13 cellular contexts compared by ENCODE assay signal in genomic region chr7:22694597-22695207, GRCh38. TPM values are rescaled to one million over a fixed set of nuclear protein-coding genes. Genes with fewer than 3 reads are reported as not detected.
DNase-seq lines count a peak whose midpoint lies in the region; ATAC-seq and TF ChIP-seq lines count a peak whose summit lies in the region.
"Had no signal": no experiment of that assay in that cellular context is flagged by ENCODE, and none has a peak within 500 bp of the region (broad histone marks: within the 10 kb centered on the region; RNA-seq: fewer than 3 reads in every experiment).

No MANE protein-coding gene starts in this region.

- peaks cover 8% of the 10 kb centered on the region for H3K9me3 Mint-ChIP-seq in activated CD4-positive, alpha-beta T cell treated with anti-CD3 and anti-CD28 coated beads, Interleukin-2, amount 10 ng/mL, durations not matched to agents 24 days and 14 days
- H3K9me3 Mint-ChIP-seq in stimulated activated naive B cell treated with anti-CD40 and anti-IgM and Interleukin-4, amounts not matched to agents 10 μg/mL and 1 μg/mL and 100 μg/mL, for 72 hours = peaks cover 4 to 5% of the 10 kb centered on the region in 2 donors
- H3K9me3 Mint-ChIP-seq: neural progenitor cell had no signal

- ATAC-seq in HG02798 (IDR thresholded peaks at IDR 0.05; ENCODE audit: poor library complexity, unreplicated experiment) = peak; percentile 43
- peak in 1 of 2 donors; percentile 26 for ATAC-seq in stimulated activated naive B cell treated with anti-CD40 and anti-IgM and Interleukin-4, amounts not matched to agents 10 μg/mL and 1 μg/mL and 100 μg/mL, for 72 hours (replicated peaks)
- no peak for ATAC-seq in GM19455 (IDR thresholded peaks at IDR 0.05; ENCODE audit: unreplicated experiment)

- DNase-seq in activated CD4-positive, alpha-beta T cell treated with anti-CD3 and anti-CD28 coated beads, Interleukin-2, amount 10 ng/mL, durations not matched to agents 24 days and 14 days = peak; percentile 76
- DNase-seq in activated CD4-positive, alpha-beta T cell treated with anti-CD3 and anti-CD28 coated beads for 48 hours = no peak
- no peak for DNase-seq in SK-N-SH
- no peak for DNase-seq in stimulated activated naive B cell treated with anti-CD40 and anti-IgM and Interleukin-4, amounts not matched to agents 10 μg/mL and 1 μg/mL and 100 μg/mL, for 72 hours
- no peak for DNase-seq in T1000 (lab: John Stamatoyannopoulos, UW)
- no peak for DNase-seq in NCI-H1092 (lab: John Stamatoyannopoulos, UW)
- DNase-seq: DND-41, NCI-H524, stomach had no signal

- TF ChIP-seq CTCF in SK-N-SH (IDR thresholded peaks at IDR 0.05) = no peak

- no peak overlapping the region for H3K9ac ChIP-seq in SK-N-SH
- H3K9ac ChIP-seq: neural progenitor cell had no signal

- H3K36me3 Mint-ChIP-seq in activated CD4-positive, alpha-beta T cell treated with anti-CD3 and anti-CD28 coated beads, Interleukin-2, amount 10 ng/mL, durations not matched to agents 24 days and 14 days (ENCODE audit: low read depth) = peaks cover 3% of the 10 kb centered on the region
- peaks cover 8 to 22% of the 10 kb centered on the region in 2 donors for H3K36me3 Mint-ChIP-seq in stimulated activated naive B cell treated with anti-CD40 and anti-IgM and Interleukin-4, amounts not matched to agents 10 μg/mL and 1 μg/mL and 100 μg/mL, for 72 hours
- H3K36me3 Mint-ChIP-seq: neural progenitor cell had no signal

- H3K4me1 Mint-ChIP-seq in activated CD4-positive, alpha-beta T cell treated with anti-CD3 and anti-CD28 coated beads, Interleukin-2, amount 10 ng/mL, durations not matched to agents 24 days and 14 days = peaks cover 55% of the 10 kb centered on the region
- H3K4me1 Mint-ChIP-seq in stimulated activated naive B cell treated with anti-CD40 and anti-IgM and Interleukin-4, amounts not matched to agents 10 μg/mL and 1 μg/mL and 100 μg/mL, for 72 hours = peaks cover 46 to 76% of the 10 kb centered on the region in 2 donors
- H3K4me1 Mint-ChIP-seq: neural progenitor cell had no signal

- H3K4me3 Mint-ChIP-seq in activated CD4-positive, alpha-beta T cell treated with anti-CD3 and anti-CD28 coated beads, Interleukin-2, amount 10 ng/mL, durations not matched to agents 24 days and 14 days = peak overlapping the region; percentile 51
- H3K4me3 Mint-ChIP-seq in stimulated activated naive B cell treated with anti-CD40 and anti-IgM and Interleukin-4, amounts not matched to agents 10 μg/mL and 1 μg/mL and 100 μg/mL, for 72 hours = peak overlapping the region; percentile 36 to 57
- H3K4me3 Mint-ChIP-seq: neural progenitor cell had no signal

- TF ChIP-seq RAD21 in SK-N-SH (IDR thresholded peaks at IDR 0.05; ENCODE audit: low read length) = no peak

- 0 out of 2 replicates have a peak overlapping the region, but pooled peaks have one; percentile 27 for H2AFZ ChIP-seq in SK-N-SH (ENCODE audit: low read depth)
- H2AFZ ChIP-seq: neural progenitor cell had no signal

- H3K36me3 ChIP-seq in SK-N-SH (replicated peaks in 1 of 2; ENCODE audit: control insufficient read depth in 1 of 2, insufficient read depth in 2 of 2, low read length in 1 of 2) = no peaks in the 10 kb centered on the region
- H3K36me3 ChIP-seq: esophagus muscularis mucosa, neural progenitor cell, stomach had no signal

- H3K27me3 ChIP-seq in SK-N-SH (ENCODE audit: insufficient read depth) = no peaks in the 10 kb centered on the region; the same call in 1 of the 2 replicates
- H3K27me3 ChIP-seq: esophagus muscularis mucosa, neural progenitor cell, stomach had no signal

- H4K20me1 ChIP-seq in SK-N-SH (ENCODE audit: insufficient read depth) = no peaks in the 10 kb centered on the region

- POLR2A ChIA-PET in SK-N-SH (lab: Yijun Ruan, JAX) = no interaction called here

- intact Hi-C loops in activated CD4-positive, alpha-beta T cell treated with anti-CD3 and anti-CD28 coated beads, Interleukin-2, amount 10 ng/mL, durations not matched to agents 24 days and 14 days (cut with micrococcal nuclease) = loop anchor here (5.0 kb wide), 1 partner anchor 663 kb away; no protein-coding TSS in a partner anchor

- no peaks in the 10 kb centered on the region for H3K9me3 ChIP-seq in SK-N-SH
- H3K9me3 ChIP-seq: esophagus muscularis mucosa, stomach had no signal

- H3K4me1 ChIP-seq in SK-N-SH (ENCODE audit: control insufficient read depth in 1 of 2, insufficient read depth in 2 of 2, low read depth in 1 of 2, low read length in 1 of 2) = no peaks in the 10 kb centered on the region
- H3K4me1 ChIP-seq: neural progenitor cell had no signal

- no peak for TF ChIP-seq EP300 in SK-N-SH (IDR thresholded peaks at IDR 0.05; ENCODE audit: borderline replicate concordance in 1 of 2, low read depth in 1 of 2, low read length in 1 of 2)

- peaks cover 23% of the 10 kb centered on the region for H3K27me3 Mint-ChIP-seq in activated CD4-positive, alpha-beta T cell treated with anti-CD3 and anti-CD28 coated beads, Interleukin-2, amount 10 ng/mL, durations not matched to agents 24 days and 14 days
- H3K27me3 Mint-ChIP-seq in stimulated activated naive B cell treated with anti-CD40 and anti-IgM and Interleukin-4, amounts not matched to agents 10 μg/mL and 1 μg/mL and 100 μg/mL, for 72 hours = no peaks in the 10 kb centered on the region

- H3K27ac ChIP-seq in SK-N-SH (ENCODE audit: low read depth in 2 of 2, low read length in 1 of 2) = no peak overlapping the region
- H3K27ac ChIP-seq: esophagus muscularis mucosa, neural progenitor cell, stomach had no signal

- H3F3A ChIP-seq in SK-N-SH (replicated peaks; ENCODE audit: insufficient read depth) = peaks cover 3% of the 10 kb centered on the region

- CTCF ChIA-PET in SK-N-SH (lab: Yijun Ruan, JAX) = interaction anchor here (1.5 kb wide), 1 partner anchor 611 kb away, joined by 5 read pairs; no protein-coding TSS in a partner anchor

- H3K79me2 ChIP-seq in SK-N-SH (ENCODE audit: insufficient read depth) = no peaks in the 10 kb centered on the region

- WGBS in SK-N-SH (ENCODE audit: low lambda C conversion rate) = 8% methylated on average over 5 of the region's 5 CpGs

- no peaks in the 10 kb centered on the region for H3K9me2 ChIP-seq in SK-N-SH

- no peak overlapping the region for H3K4me3 ChIP-seq in SK-N-SH (ENCODE audit: low read depth in 2 of 2, low read length in 1 of 2)
- H3K4me3 ChIP-seq: esophagus muscularis mucosa, neural progenitor cell, stomach had no signal

- H3K4me2 ChIP-seq in SK-N-SH = peak overlapping the region; percentile 6; the same call in 1 of the 2 replicates
- H3K4me2 ChIP-seq: neural progenitor cell had no signal

- H3K27ac Mint-ChIP-seq in activated CD4-positive, alpha-beta T cell treated with anti-CD3 and anti-CD28 coated beads, Interleukin-2, amount 10 ng/mL, durations not matched to agents 24 days and 14 days = peak overlapping the region; percentile 42
- peak overlapping the region; percentile 85 for H3K27ac Mint-ChIP-seq in stimulated activated naive B cell treated with anti-CD40 and anti-IgM and Interleukin-4, amounts not matched to agents 10 μg/mL and 1 μg/mL and 100 μg/mL, for 72 hours
- H3K27ac Mint-ChIP-seq: neural progenitor cell had no signal

TF ChIP-seq in SK-N-SH, 30 proteins besides CTCF, POLR2A, EP300 and RAD21:
- TF ChIP-seq EZH2phosphoT487 (IDR thresholded peaks at IDR 0.05; ENCODE audit: borderline replicate concordance, low read depth) = no peak
- TF ChIP-seq MAX (IDR thresholded peaks at IDR 0.05; ENCODE audit: low read depth) = no peak
- no peak for TF ChIP-seq RXRA (IDR thresholded peaks at IDR 0.05; ENCODE audit: borderline replicate concordance, low read depth)
- no peak for TF ChIP-seq RCOR1 (IDR thresholded peaks at IDR 0.05; ENCODE audit: low read length)
- no peak for TF ChIP-seq MXI1 (IDR thresholded peaks at IDR 0.05; ENCODE audit: low read depth, low read length)
- no peak for TF ChIP-seq JUND (IDR thresholded peaks at IDR 0.05)
- no peak for TF ChIP-seq FOSL2 (IDR thresholded peaks at IDR 0.05; ENCODE audit: borderline replicate concordance, low read depth)
- no peak for TF ChIP-seq PBX3 (IDR thresholded peaks at IDR 0.05)
- no peak for TF ChIP-seq TEAD4 (IDR thresholded peaks at IDR 0.05; ENCODE audit: borderline replicate concordance, insufficient read depth)
- no peak for TF ChIP-seq USF1 (IDR thresholded peaks at IDR 0.05; ENCODE audit: borderline replicate concordance, low read depth)
- TF ChIP-seq GABPA (IDR thresholded peaks at IDR 0.05; ENCODE audit: low read depth) = no peak
- no peak for TF ChIP-seq NRF1 (IDR thresholded peaks at IDR 0.05; ENCODE audit: low read depth, low read length)
- no peak for TF ChIP-seq GATA2 (CRISPR knock-in tag; IDR thresholded peaks at IDR 0.05)
- no peak for TF ChIP-seq SIN3A (IDR thresholded peaks at IDR 0.05; ENCODE audit: borderline replicate concordance, low read depth, low read length)
- no peak for TF ChIP-seq SMC3 (IDR thresholded peaks at IDR 0.05; ENCODE audit: low read depth, low read length)

RNA-seq across cellular contexts. Expression of gene IL6, which starts 32.3 kb away (rescaled TPM):
- total RNA-seq in activated CD4-positive, alpha-beta T cell treated with anti-CD3 and anti-CD28 coated beads, Interleukin-2, amount 10 ng/mL, durations not matched to agents 24 days and 14 days = 0.35 and 0.64 TPM in 2 replicates
- 13.6 and 20.5 TPM in 2 replicates for polyA plus RNA-seq in SK-N-SH (2012; rRNA removed)
- 15.4 and 22.0 TPM in 2 replicates for polyA plus RNA-seq in SK-N-SH (2012; cell fraction: cytosol; rRNA removed)
- 59.0 and 64.8 TPM in 2 replicates for polyA plus RNA-seq in SK-N-SH (2012; cell fraction: nucleus; rRNA removed)
- total RNA-seq: stomach had no signal
